15 cellular contexts compared by ENCODE assay signal in the genomic region with DNA sequence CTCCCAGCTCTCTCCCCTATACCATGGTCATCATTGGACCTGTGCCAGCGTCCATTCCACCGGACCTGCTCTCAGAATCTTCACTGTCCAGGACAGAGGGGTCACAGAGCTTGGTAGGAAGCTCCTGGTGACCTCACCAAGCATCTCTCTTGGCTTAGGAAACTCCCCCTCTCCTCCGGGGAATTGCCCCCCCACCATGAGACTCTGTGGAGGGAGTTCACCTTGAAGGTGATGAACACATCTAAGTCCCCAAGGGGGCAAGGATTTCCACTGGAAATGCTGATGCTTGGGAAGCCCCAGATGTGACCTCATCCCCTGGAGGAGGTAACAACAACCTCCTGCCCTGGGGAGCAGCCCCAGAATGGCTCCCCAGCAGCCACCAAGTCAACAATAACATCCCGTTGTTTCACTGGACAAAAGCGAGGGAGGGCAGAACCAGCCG. TPM values are rescaled to one million over a fixed set of nuclear protein-coding genes. Genes with fewer than 3 reads are reported as not detected.
A peak's percentile ranks its signal among the peaks of the same experiment; 100 is the strongest.
DNase-seq lines count a peak whose midpoint lies in the region; ATAC-seq and TF ChIP-seq lines count a peak whose summit lies in the region.
"Had no signal": no experiment of that assay in that cellular context is flagged by ENCODE, and none has a peak within 500 bp of the region (broad histone marks: within the 10 kb centered on the region; RNA-seq: fewer than 3 reads in every experiment).

No MANE protein-coding gene starts in this region.

- H2BK5ac ChIP-seq in mesenchymal stem cell (ENCODE audit: low read depth, low read length, poor library complexity, severe bottlenecking), result peak overlapping the region; percentile 26

- H3K36me3 Mint-ChIP-seq in activated naive CD8-positive, alpha-beta T cell treated with anti-CD3 and anti-CD28 coated beads, Interleukin-2, amount 10 ng/mL, durations not matched to agents 7 days and 5 days, result peaks cover 10% of the 10 kb centered on the region
- H3K36me3 Mint-ChIP-seq: CD4-positive, alpha-beta memory T cell had no signal

- DNase-seq in AG09309 (ENCODE audit: low read depth) (no peak), GM10266 (ENCODE audit: extremely low spot score) (peak; percentile 47), mesenchymal stem cell (no peak), NCI-H1105 treated with DMSO at 0.1 percent for 48 hours (lab: John Stamatoyannopoulos, UW) (no peak), NOMO-1 treated with dmso at 0.1 percent for 144 hours (lab: John Stamatoyannopoulos, UW; ENCODE audit: unreplicated experiment) (no peak), COLO668 (lab: John Stamatoyannopoulos, UW; ENCODE audit: unreplicated experiment) (no peak)
- DNase-seq in activated naive CD8-positive, alpha-beta T cell treated with anti-CD3 and anti-CD28 coated beads, Interleukin-2, amount 10 ng/mL, durations not matched to agents 7 days and 5 days, result no peak
- DNase-seq: CD4-positive, alpha-beta memory T cell; endodermal cell; lower lobe of right lung; occipital lobe; OCI-M1; SW 1271 had no signal

- no peaks in the 10 kb centered on the region for H3K9me3 Mint-ChIP-seq in activated naive CD8-positive, alpha-beta T cell treated with anti-CD3 and anti-CD28 coated beads, Interleukin-2, amount 10 ng/mL, durations not matched to agents 7 days and 5 days
- H3K9me3 Mint-ChIP-seq: CD4-positive, alpha-beta memory T cell; endodermal cell had no signal

- H3K4me2 ChIP-seq in mesenchymal stem cell (ENCODE audit: low read length, poor library complexity, severe bottlenecking), result peak overlapping the region; percentile 44

- POLR2A ChIA-PET in activated naive CD8-positive, alpha-beta T cell treated with anti-CD3 and anti-CD28 coated beads, Interleukin-2, amount 10 ng/mL, durations not matched to agents 7 days and 5 days (lab: Charles Lee), result interaction anchor here (0.7 to 8.7 kb wide), 3 partner anchors 29 to 168 kb away, joined by 3 to 102 read pairs (median 67); no protein-coding TSS in a partner anchor

- no peak overlapping the region for H2BK15ac ChIP-seq in mesenchymal stem cell (ENCODE audit: low read depth, poor library complexity, severe bottlenecking)

- peaks cover 6 to 7% of the 10 kb centered on the region in 2 experiments for H3K36me3 ChIP-seq in mesenchymal stem cell (ENCODE audit: control insufficient read depth in 1 of 2, insufficient read depth in 2 of 2, low read depth in 1 of 2, low read length in 2 of 2)
- H3K36me3 ChIP-seq: lower lobe of right lung had no signal

- no peaks in the 10 kb centered on the region for H3K9me3 ChIP-seq in mesenchymal stem cell (ENCODE audit: control insufficient read depth, low read length)
- H3K9me3 ChIP-seq: lower lobe of right lung had no signal

- ATAC-seq in activated naive CD8-positive, alpha-beta T cell treated with anti-CD3 and anti-CD28 coated beads, Interleukin-2, amount 10 ng/mL, durations not matched to agents 7 days and 5 days (ENCODE audit: low read depth), result no peak
- no peak for ATAC-seq in HG03095 (IDR thresholded peaks at IDR 0.05; ENCODE audit: unreplicated experiment)
- ATAC-seq: lower lobe of right lung had no signal

- H3K27ac Mint-ChIP-seq in activated naive CD8-positive, alpha-beta T cell treated with anti-CD3 and anti-CD28 coated beads, Interleukin-2, amount 10 ng/mL, durations not matched to agents 7 days and 5 days, result peak overlapping the region; percentile 79
- H3K27ac Mint-ChIP-seq: endodermal cell had no signal

- H3K18ac ChIP-seq in mesenchymal stem cell (ENCODE audit: low read depth in 1 of 2, low read length in 2 of 2), result no peak overlapping the region

- H3K27me3 ChIP-seq in mesenchymal stem cell (ENCODE audit: control insufficient read depth in 1 of 2, insufficient read depth in 1 of 2, low read length in 2 of 2), result no peaks in the 10 kb centered on the region

- TF ChIP-seq CTCF in AG09309 (IDR thresholded peaks at IDR 0.05; ENCODE audit: control insufficient read depth, insufficient read depth, low read depth, low read length, missing control alignments), result no peak
- TF ChIP-seq CTCF in GM10266 (IDR thresholded peaks at IDR 0.05; ENCODE audit: control insufficient read depth, insufficient read depth, low read depth, missing control alignments), result no peak

- no peaks in the 10 kb centered on the region for H3K27me3 Mint-ChIP-seq in activated naive CD8-positive, alpha-beta T cell treated with anti-CD3 and anti-CD28 coated beads, Interleukin-2, amount 10 ng/mL, durations not matched to agents 7 days and 5 days

- peak overlapping the region; percentile 21 for H2AK5ac ChIP-seq in mesenchymal stem cell (ENCODE audit: low read length, severe bottlenecking)

- no peaks in the 10 kb centered on the region for H3K79me1 ChIP-seq in mesenchymal stem cell (replicated peaks; ENCODE audit: low read length, poor library complexity, severe bottlenecking)

- H3K4me3 ChIP-seq in AG09309 (ENCODE audit: control insufficient read depth, low read depth, low read length) (peak overlapping the region; percentile 16), mesenchymal stem cell (ENCODE audit: insufficient read depth in 1 of 2, low read depth in 1 of 2, low read length in 2 of 2) (peak overlapping the region in 1 of 2 experiments; percentile 89)
- H3K4me3 ChIP-seq: lower lobe of right lung had no signal

- peaks cover 64% of the 10 kb centered on the region for H3K4me1 Mint-ChIP-seq in activated naive CD8-positive, alpha-beta T cell treated with anti-CD3 and anti-CD28 coated beads, Interleukin-2, amount 10 ng/mL, durations not matched to agents 7 days and 5 days

- no peak overlapping the region for H2BK120ac ChIP-seq in mesenchymal stem cell (ENCODE audit: low read depth, low read length)

- H3K4me3 Mint-ChIP-seq in activated naive CD8-positive, alpha-beta T cell treated with anti-CD3 and anti-CD28 coated beads, Interleukin-2, amount 10 ng/mL, durations not matched to agents 7 days and 5 days, result peak overlapping the region; percentile 87
- H3K4me3 Mint-ChIP-seq: CD4-positive, alpha-beta memory T cell; endodermal cell had no signal

- no peak overlapping the region for H2AFZ ChIP-seq in mesenchymal stem cell (ENCODE audit: low read depth, low read length)

- H3K4ac ChIP-seq in mesenchymal stem cell (ENCODE audit: low read depth in 1 of 2, low read length in 2 of 2), result no peak overlapping the region

- H3K27ac ChIP-seq in mesenchymal stem cell (ENCODE audit: low read length, poor library complexity, severe bottlenecking), result no peak overlapping the region
- H3K27ac ChIP-seq: HL-60, lower lobe of right lung had no signal

- peak overlapping the region; percentile 77 for H3K9ac ChIP-seq in mesenchymal stem cell (ENCODE audit: low read length)

- H3K4me1 ChIP-seq in mesenchymal stem cell (ENCODE audit: control insufficient read depth, insufficient read depth, low read depth, low read length), result peaks cover 65% of the 10 kb centered on the region

- WGBS in mesenchymal stem cell, result 89% methylated on average over 6 of the region's 6 CpGs

- H4K91ac ChIP-seq in mesenchymal stem cell (ENCODE audit: low read length), result no peak overlapping the region

- no peak overlapping the region for H2BK12ac ChIP-seq in mesenchymal stem cell (ENCODE audit: low read length in 2 of 2)

- H3K14ac ChIP-seq in mesenchymal stem cell (ENCODE audit: low read length in 2 of 2), result no peak overlapping the region

- H4K8ac ChIP-seq in mesenchymal stem cell (ENCODE audit: low read length), result no peak overlapping the region

- H3K23ac ChIP-seq in mesenchymal stem cell (ENCODE audit: low read length in 2 of 2), result no peak overlapping the region

RNA-seq across cellular contexts. Expression of gene SEMA7A, which starts 3.2 kb away (rescaled TPM):
- total RNA-seq in activated naive CD8-positive, alpha-beta T cell treated with anti-CD3 and anti-CD28 coated beads, Interleukin-2, amount 10 ng/mL, durations not matched to agents 7 days and 5 days, result 10 to 100 TPM; 15.2 to 15.8 TPM
- polyA plus RNA-seq in mesenchymal stem cell (2013, experiment 1 of 2), result 0.94 TPM
- polyA plus RNA-seq in mesenchymal stem cell (2013, experiment 2 of 2), result 1.1 TPM

RNA-seq across cellular contexts. Expression of gene UBL7, which starts 30.4 kb away (rescaled TPM):
- 10 to 100 TPM; 55.3 to 63.2 TPM for total RNA-seq in activated naive CD8-positive, alpha-beta T cell treated with anti-CD3 and anti-CD28 coated beads, Interleukin-2, amount 10 ng/mL, durations not matched to agents 7 days and 5 days
- 26.3 TPM for polyA plus RNA-seq in mesenchymal stem cell (2013, experiment 1 of 2)
- 25.3 TPM for polyA plus RNA-seq in mesenchymal stem cell (2013, experiment 2 of 2)
